In the genomic region with DNA sequence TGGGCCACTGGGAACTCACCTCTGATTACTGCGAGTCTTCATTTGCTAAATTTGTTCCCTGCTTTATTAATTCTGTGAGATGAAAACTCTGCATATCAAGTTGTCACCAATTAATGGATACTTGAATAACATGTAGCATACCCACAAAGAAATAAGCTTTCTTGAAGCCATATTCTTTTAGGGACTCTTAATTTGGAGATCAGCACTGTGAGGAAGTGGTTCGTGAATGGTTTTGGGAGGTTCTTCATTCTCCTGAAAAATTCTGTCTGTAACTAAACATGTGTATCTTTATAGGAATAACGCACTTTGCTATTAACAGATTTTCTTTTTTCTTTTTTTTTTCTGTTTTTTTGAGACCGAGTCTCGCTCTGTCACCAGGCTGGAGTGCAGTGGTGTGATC, we compare ENCODE assay signal across 28 cellular contexts.
"Had no signal": no experiment of that assay in that cellular context is flagged by ENCODE, and none has a peak within 500 bp of the region (broad histone marks: within the 10 kb centered on the region; RNA-seq: fewer than 3 reads in every experiment).

No MANE protein-coding gene starts in this region.

- H3K27me3 Mint-ChIP-seq: dendritic cell treated with granulocyte-macrophage colony-stimulating factor and Interleukin-4, amounts not matched to agents 40 ng/mL and 50 ng/mL, for 4 days had no signal

- ATAC-seq: effector memory CD8-positive, alpha-beta T cell; esophagus mucosa; foreskin keratinocyte; gastrocnemius medialis; gastroesophageal sphincter; heart left ventricle; heart right ventricle had no signal

- DNase-seq: colonic mucosa; cortex of kidney; dermis blood vessel endothelial cell; dorsolateral prefrontal cortex; effector CD4-positive, alpha-beta T cell; effector CD8-positive, alpha-beta T cell; effector memory CD4-positive, alpha-beta T cell; effector memory CD8-positive, alpha-beta T cell; endodermal cell; erythroblast; esophagus squamous epithelium; foreskin fibroblast; foreskin keratinocyte; foreskin melanocyte; gastrocnemius medialis; glutamatergic neuron; heart left ventricle; heart right ventricle had no signal

- H3K27ac Mint-ChIP-seq: dendritic cell treated with granulocyte-macrophage colony-stimulating factor and Interleukin-4, amounts not matched to agents 40 ng/mL and 50 ng/mL, for 4 days; effector memory CD8-positive, alpha-beta T cell; endodermal cell had no signal

- H3K4me3 ChIP-seq: colonic mucosa, coronary artery, dorsolateral prefrontal cortex, esophagus muscularis mucosa, esophagus squamous epithelium, gastrocnemius medialis, gastroesophageal sphincter, heart left ventricle, heart right ventricle had no signal

- H3K4me1 Mint-ChIP-seq: endodermal cell had no signal

- H3K4me1 ChIP-seq: colonic mucosa, esophagus muscularis mucosa, esophagus squamous epithelium, gastrocnemius medialis, gastroesophageal sphincter, heart left ventricle, heart right ventricle had no signal

- H3K9me3 Mint-ChIP-seq: dendritic cell treated with granulocyte-macrophage colony-stimulating factor and Interleukin-4, amounts not matched to agents 40 ng/mL and 50 ng/mL, for 4 days; effector memory CD8-positive, alpha-beta T cell; endodermal cell had no signal

- H3K36me3 ChIP-seq: colonic mucosa, esophagus muscularis mucosa, esophagus squamous epithelium, gastrocnemius medialis, gastroesophageal sphincter, heart left ventricle, heart right ventricle had no signal

- H3K27me3 ChIP-seq: colonic mucosa, dorsolateral prefrontal cortex, esophagus muscularis mucosa, esophagus squamous epithelium, foreskin keratinocyte, gastrocnemius medialis, gastroesophageal sphincter, heart left ventricle, heart right ventricle had no signal

- H3K9me3 ChIP-seq: colonic mucosa, esophagus muscularis mucosa, esophagus squamous epithelium, gastrocnemius medialis, gastroesophageal sphincter, heart left ventricle, heart right ventricle had no signal

- H3K27ac ChIP-seq: colonic mucosa, coronary artery, dorsolateral prefrontal cortex, epithelial cell of prostate, esophagus muscularis mucosa, esophagus squamous epithelium, foreskin keratinocyte, gastrocnemius medialis, gastroesophageal sphincter, heart left ventricle, heart right ventricle had no signal

- H3K4me3 Mint-ChIP-seq: dendritic cell treated with granulocyte-macrophage colony-stimulating factor and Interleukin-4, amounts not matched to agents 40 ng/mL and 50 ng/mL, for 4 days; effector memory CD8-positive, alpha-beta T cell; endodermal cell had no signal

- FAIRE-seq: colon, endometrium, endothelial cell of umbilical vein, frontal cortex had no signal
